Comparison of ENCODE assay signal across 17 cellular contexts in genomic region chr10:18980084-18980629, GRCh38.
A peak's percentile ranks its signal among the peaks of the same experiment; 100 is the strongest.
DNase-seq lines count a peak whose midpoint lies in the region; ATAC-seq and TF ChIP-seq lines count a peak whose summit lies in the region.
"Had no signal": no experiment of that assay in that cellular context is flagged by ENCODE, and none has a peak within 500 bp of the region (broad histone marks: within the 10 kb centered on the region; RNA-seq: fewer than 3 reads in every experiment).

No MANE protein-coding gene starts in this region.

- H3K9me3 Mint-ChIP-seq in GM23338 (no peaks in the 10 kb centered on the region), endodermal cell (no peaks in the 10 kb centered on the region)
- H3K9me3 Mint-ChIP-seq: H9 had no signal

- TF ChIP-seq CTCF in GM23338 (conservative IDR thresholded peaks at IDR 0.05; ENCODE audit: low read depth in 2 of 2): no peak
- no peak for TF ChIP-seq CTCF in endodermal cell (conservative IDR thresholded peaks at IDR 0.05)

- H3K4me1 Mint-ChIP-seq in GM23338 (no peaks in the 10 kb centered on the region), endodermal cell (peaks cover 1% of the 10 kb centered on the region)
- H3K4me1 Mint-ChIP-seq: CD14-positive monocyte; CD4-positive, alpha-beta memory T cell; H9 had no signal

- H3K36me3 ChIP-seq in GM23338 (ENCODE audit: insufficient read depth): no peaks in the 10 kb centered on the region
- no peaks in the 10 kb centered on the region for H3K36me3 ChIP-seq in SK-N-MC (ENCODE audit: insufficient read depth, low read length)
- no peaks in the 10 kb centered on the region for H3K36me3 ChIP-seq in endodermal cell (ENCODE audit: control insufficient read depth, insufficient read depth, low read length)

- H3K9ac ChIP-seq in SK-N-MC (ENCODE audit: insufficient read length) (no peak overlapping the region), endodermal cell (ENCODE audit: extremely low read depth, low read length, poor library complexity, severe bottlenecking) (no peak overlapping the region)

- no peaks in the 10 kb centered on the region for H3K9me3 ChIP-seq in SK-N-MC (ENCODE audit: low read depth, low read length)
- H3K9me3 ChIP-seq in endodermal cell (ENCODE audit: control insufficient read depth, low read length): no peaks in the 10 kb centered on the region

- 92 to 95% methylated on average over 2 to 4 of the region's 4 CpGs for WGBS in endodermal cell (ENCODE audit: insufficient coverage in 1 of 2, insufficient read length in 1 of 2), 2 experiments

- no peaks in the 10 kb centered on the region for H3K9me2 ChIP-seq in GM23338 (ENCODE audit: insufficient read depth)

- H3K4me1 ChIP-seq in GM23338 (ENCODE audit: insufficient read depth): no peaks in the 10 kb centered on the region
- H3K4me1 ChIP-seq in endodermal cell (ENCODE audit: control insufficient read depth, insufficient read depth, low read length): no peaks in the 10 kb centered on the region

- H3K79me2 ChIP-seq in GM23338 (replicated peaks; ENCODE audit: insufficient read depth): no peaks in the 10 kb centered on the region

- H3K4me3 Mint-ChIP-seq in GM23338 (no peak overlapping the region), endodermal cell (no peak overlapping the region)
- H3K4me3 Mint-ChIP-seq: CD14-positive monocyte; CD4-positive, alpha-beta memory T cell; H9 had no signal

- DNase-seq in GM23338 (ENCODE audit: low spot score) (no peak), SK-N-MC (ENCODE audit: low read depth, low spot score) (peak; percentile 42), endodermal cell (no peak), C1 segment of cervical spinal cord (lab: John Stamatoyannopoulos, UW) (no peak), NCI-H1436 treated with DMSO at 0.1 percent for 48 hours (lab: John Stamatoyannopoulos, UW) (no peak)
- DNase-seq in stimulated activated CD4-positive, alpha-beta T cell treated with anti-CD3 and anti-CD28 coated beads, Interleukin-15, amount 100 ng/mL, for 24 hours: no peak
- DNase-seq: AML-193; CD4-positive, alpha-beta memory T cell; DMS153; DMS79; GDM1; GOT3; H9; Karpas-422; KBM-7 had no signal

- H2AFZ ChIP-seq in GM23338: peak overlapping the region; percentile 45

- no peak overlapping the region for H3K4me2 ChIP-seq in GM23338

- ATAC-seq in GM23338 (no peak), GM18858 (IDR thresholded peaks at IDR 0.05; ENCODE audit: unreplicated experiment) (no peak)

- H3K27me3 ChIP-seq in GM23338 (ENCODE audit: insufficient read depth) (no peaks in the 10 kb centered on the region), endodermal cell (ENCODE audit: control insufficient read depth, insufficient read depth, low read length, poor library complexity, severe bottlenecking) (no peaks in the 10 kb centered on the region)

- H3K4me3 ChIP-seq in GM23338 (no peak overlapping the region), SK-N-MC (peak overlapping the region; percentile 40; the same call in 1 of the 2 replicates), endodermal cell (ENCODE audit: low read length) (no peak overlapping the region)

- H3F3A ChIP-seq in GM23338 (replicated peaks; ENCODE audit: low read depth): no peaks in the 10 kb centered on the region

- H3K27me3 Mint-ChIP-seq in GM23338 (ENCODE audit: insufficient read depth, low read depth, poor library complexity) (no peaks in the 10 kb centered on the region), endodermal cell (ENCODE audit: insufficient read depth) (no peaks in the 10 kb centered on the region)
- H3K27me3 Mint-ChIP-seq: CD4-positive, alpha-beta memory T cell had no signal

- no peak overlapping the region for H3K27ac Mint-ChIP-seq in GM23338
- peak overlapping the region; percentile 39 for H3K27ac Mint-ChIP-seq in endodermal cell
- H3K27ac Mint-ChIP-seq: CD14-positive monocyte; CD4-positive, alpha-beta memory T cell; H9 had no signal

- no peaks in the 10 kb centered on the region for H4K20me1 ChIP-seq in GM23338 (replicated peaks; ENCODE audit: insufficient read depth)

- H3K36me3 Mint-ChIP-seq in GM23338 (ENCODE audit: low read depth) (no peaks in the 10 kb centered on the region), endodermal cell (ENCODE audit: low read depth) (no peaks in the 10 kb centered on the region)
- H3K36me3 Mint-ChIP-seq: CD14-positive monocyte; CD4-positive, alpha-beta memory T cell had no signal

- H3K27ac ChIP-seq in GM23338 (ENCODE audit: low read depth): no peak overlapping the region
- peak overlapping the region; percentile 51 for H3K27ac ChIP-seq in SK-N-MC
- no peak overlapping the region for H3K27ac ChIP-seq in endodermal cell (ENCODE audit: low read depth, low read length)

TF ChIP-seq in GM23338, 12 proteins besides CTCF, POLR2A, EP300 and RAD21 (continues in another document):
- TF ChIP-seq EZH2 (IDR thresholded peaks at IDR 0.05; ENCODE audit: low read depth, unreplicated experiment): no peak
- TF ChIP-seq ETS1 (IDR thresholded peaks at IDR 0.05): no peak
- no peak for TF ChIP-seq POLR2AphosphoS5 (IDR thresholded peaks at IDR 0.05; ENCODE audit: low read depth)
- no peak for TF ChIP-seq NANOG (IDR thresholded peaks at IDR 0.05; ENCODE audit: borderline replicate concordance)
- no peak for TF ChIP-seq STAT1 (IDR thresholded peaks at IDR 0.05; ENCODE audit: unreplicated experiment)
- no peak for TF ChIP-seq ZNF114 (CRISPR knock-in tag; IDR thresholded peaks at IDR 0.05)
- TF ChIP-seq REST (IDR thresholded peaks at IDR 0.05; ENCODE audit: unreplicated experiment): no peak
